Comparison of ENCODE assay signal across 20 cellular contexts in genomic region chr6:80690611-80691090, GRCh38.
DNase-seq lines count a peak whose midpoint lies in the region; ATAC-seq and TF ChIP-seq lines count a peak whose summit lies in the region.
"Had no signal": no experiment of that assay in that cellular context is flagged by ENCODE, and none has a peak within 500 bp of the region (broad histone marks: within the 10 kb centered on the region; RNA-seq: fewer than 3 reads in every experiment).

No MANE protein-coding gene starts in this region.

- no peaks in the 10 kb centered on the region for H3K9me3 ChIP-seq in AG04450 (ENCODE audit: control insufficient read depth, insufficient read depth, low read length)

- H3K36me3 Mint-ChIP-seq in endothelial cell (ENCODE audit: low read depth, unreplicated experiment), result no peaks in the 10 kb centered on the region
- H3K36me3 Mint-ChIP-seq: IgD-negative memory B cell, memory B cell had no signal

- CTCF ChIA-PET in AG04450 (lab: Charles Lee), result interaction anchor here (1.1 kb wide), 1 partner anchor 85 kb away, joined by 3 read pairs; no protein-coding TSS in a partner anchor

- no peak for ATAC-seq in GM21526 (IDR thresholded peaks at IDR 0.05; ENCODE audit: low FRiP score, unreplicated experiment)
- ATAC-seq: stimulated activated naive CD8-positive, alpha-beta T cell treated with anti-CD3 and anti-CD28 coated beads, Interleukin-15, amount 100 ng/mL, for 72 hours; WTC11 had no signal

- H3K27me3 ChIP-seq in AG04450 (ENCODE audit: control insufficient read depth, insufficient read depth, low read length), result no peaks in the 10 kb centered on the region

- no peaks in the 10 kb centered on the region for H3K27me3 Mint-ChIP-seq in endothelial cell (ENCODE audit: unreplicated experiment)
- H3K27me3 Mint-ChIP-seq: IgD-negative memory B cell; memory B cell; stimulated activated naive CD8-positive, alpha-beta T cell treated with anti-CD3 and anti-CD28 coated beads, Interleukin-15, amount 100 ng/mL, for 72 hours had no signal

- H3K9me3 Mint-ChIP-seq in endothelial cell (ENCODE audit: unreplicated experiment), result no peaks in the 10 kb centered on the region

- POLR2A ChIA-PET in AG04450 (lab: Yijun Ruan, JAX), result no interaction called here

- H3K27ac Mint-ChIP-seq in endothelial cell (ENCODE audit: unreplicated experiment), result no peak overlapping the region
- H3K27ac Mint-ChIP-seq: IgD-negative memory B cell; memory B cell; nephron progenitor cell; stimulated activated naive CD8-positive, alpha-beta T cell treated with anti-CD3 and anti-CD28 coated beads, Interleukin-15, amount 100 ng/mL, for 72 hours; T-helper 1 cell treated with Interleukin-12 subunit alpha and Interleukin-12 subunit beta and Interleukin-4 antibody, amounts not matched to agents 30 μg/mL and 1 μg/mL, for 36 hours; WTC11 had no signal

- peak; percentile 48 for DNase-seq in AG04450 (ENCODE audit: low read depth, low spot score)
- DNase-seq in GM04503 (ENCODE audit: low read depth), result peak; percentile 11
- peak; percentile 23 for DNase-seq in RPMI7951 (ENCODE audit: low read depth)
- peak; percentile 75 for DNase-seq in fibroblast of the aortic adventitia (ENCODE audit: low read depth)
- no peak for DNase-seq in endothelial cell (ENCODE audit: low spot score)
- DNase-seq in NCI-H2227 treated with DMSO at 0.1 percent for 48 hours (lab: John Stamatoyannopoulos, UW), result no peak
- DNase-seq in NAMALWA (ENCODE audit: low spot score), result no peak
- DNase-seq: activated effector memory CD4-positive, alpha-beta T cell treated with Interleukin-2 at 50 U/mL for 16 hours; GDM1; NCI-H1092 treated with DMSO at 0.1 percent for 48 hours; nephron progenitor cell; retina; Right ventricle myocardium superior; stimulated activated CD4-positive, alpha-beta T cell treated with anti-CD3 and anti-CD28 coated beads, Interleukin-15, amount 100 ng/mL, for 24 hours; stimulated activated naive CD8-positive, alpha-beta T cell treated with anti-CD3 and anti-CD28 coated beads, Interleukin-15, amount 100 ng/mL, for 72 hours had no signal

- H3K4me1 Mint-ChIP-seq in endothelial cell (ENCODE audit: unreplicated experiment), result no peaks in the 10 kb centered on the region
- H3K4me1 Mint-ChIP-seq: IgD-negative memory B cell; nephron progenitor cell; stimulated activated naive CD8-positive, alpha-beta T cell treated with anti-CD3 and anti-CD28 coated beads, Interleukin-15, amount 100 ng/mL, for 72 hours had no signal

- no peak for TF ChIP-seq CTCF in AG04450 (IDR thresholded peaks at IDR 0.05; ENCODE audit: low read depth, low read length)
- no peak for TF ChIP-seq CTCF in fibroblast of the aortic adventitia (IDR thresholded peaks at IDR 0.05; ENCODE audit: insufficient read depth, low read length)
- TF ChIP-seq CTCF in endothelial cell (IDR thresholded peaks at IDR 0.05; ENCODE audit: unreplicated experiment), result no peak

- H3K4me3 Mint-ChIP-seq in endothelial cell (ENCODE audit: unreplicated experiment), result no peak overlapping the region
- H3K4me3 Mint-ChIP-seq: IgD-negative memory B cell; memory B cell; nephron progenitor cell; stimulated activated naive CD8-positive, alpha-beta T cell treated with anti-CD3 and anti-CD28 coated beads, Interleukin-15, amount 100 ng/mL, for 72 hours; T-helper 1 cell treated with Interleukin-12 subunit alpha and Interleukin-12 subunit beta and Interleukin-4 antibody, amounts not matched to agents 30 μg/mL and 1 μg/mL, for 36 hours; WTC11 had no signal

- H3K4me3 ChIP-seq in AG04450 (ENCODE audit: low read depth, low read length) (no peak overlapping the region), fibroblast of the aortic adventitia (ENCODE audit: low read depth, low read length) (no peak overlapping the region)

- no peak overlapping the region for H3K27ac ChIP-seq in AG04450 (ENCODE audit: low read depth, low read length)

Comparison
In these comparisons a context has a peak if more than half of its experiments do, and no peak if none do; other contexts are left out.
1. DNase-seq: peak in AG04450 (single experiment), GM04503 (single experiment), RPMI7951 (single experiment) and fibroblast of the aortic adventitia (single experiment); none in endothelial cell (single experiment), NCI-H2227 treated with DMSO at 0.1 percent for 48 hours (single experiment) and NAMALWA (single experiment).